8 cellular contexts compared by ENCODE assay signal in genomic region chr19:10478903-10479384, GRCh38. TPM values are rescaled to one million over a fixed set of nuclear protein-coding genes. Genes with fewer than 3 reads are reported as not detected.
A peak's percentile ranks its signal among the peaks of the same experiment; 100 is the strongest.
DNase-seq lines count a peak whose midpoint lies in the region; ATAC-seq, FAIRE-seq and TF ChIP-seq lines count a peak whose summit lies in the region.

No MANE protein-coding gene starts in this region.

- ATAC-seq in activated CD4-positive, CD25-positive, alpha-beta regulatory T cell treated with anti-CD3 and anti-CD28 coated beads, Interleukin-2, amount 50 U/mL, for 24 hours, result peak; percentile 97 to 99
- ATAC-seq in HG02938 (IDR thresholded peaks at IDR 0.05; ENCODE audit: unreplicated experiment) (no peak), GM18907 (IDR thresholded peaks at IDR 0.05; ENCODE audit: unreplicated experiment) (no peak)

- H3K4me1 ChIP-seq in kidney (ENCODE audit: control insufficient read depth in 1 of 2, insufficient read depth in 1 of 2, low read depth in 1 of 2, low read length in 2 of 2), result peaks cover 0 to 6% of the 10 kb centered on the region in 2 donors

- no peak for FAIRE-seq in kidney (lab: Jason Lieb, UNC)

- intact Hi-C loops in kidney (cut with DNase I), result no loop called here

- no peak overlapping the region for H3K27ac ChIP-seq in kidney (ENCODE audit: low read depth in 2 of 2, low read length in 2 of 2)

- H3K4me3 ChIP-seq in GM12865 (ENCODE audit: low read depth, low read length) (no peak overlapping the region), kidney (ENCODE audit: low read length in 2 of 2) (peak overlapping the region; percentile 49 to 57)

- DNase-seq in GM12865 (ENCODE audit: low read depth) (peak; percentile 58), NCI-H2171 treated with DMSO at 0.1 percent for 48 hours (lab: John Stamatoyannopoulos, UW) (peak; percentile 85), kidney (peak; percentile 94)
- peak; percentile 88 for DNase-seq in central memory CD4-positive, alpha-beta T cell
- peak; percentile 81 to 84 (median 83) for DNase-seq in stimulated activated CD4-positive, alpha-beta T cell treated with anti-CD3 and anti-CD28 coated beads, Interleukin-12 subunit alpha, Interleukin-12 subunit beta, amount 100 ng/mL, for 48 hours (ENCODE audit: low read depth in 2 of 3, low spot score in 1 of 3)

- TF ChIP-seq CTCF in GM12865 (IDR thresholded peaks at IDR 0.05; ENCODE audit: insufficient read depth, low read depth, low read length, missing control alignments) (peak; percentile 37), kidney (IDR thresholded peaks at IDR 0.05; ENCODE audit: borderline replicate concordance, extremely low read depth, insufficient read depth) (peak; percentile 45)

- no peaks in the 10 kb centered on the region for H3K9me3 ChIP-seq in kidney (ENCODE audit: control insufficient read depth in 1 of 2, low read length in 2 of 2)

- H3K36me3 ChIP-seq in kidney (ENCODE audit: control insufficient read depth in 1 of 2, insufficient read depth in 2 of 2, low read length in 2 of 2), result no peaks in the 10 kb centered on the region

- peak overlapping the region; percentile 46 to 55 for H3K9ac ChIP-seq in kidney (ENCODE audit: low read length in 2 of 2)

RNA-seq across cellular contexts. Expression of gene KEAP1, which starts 24.2 kb away (rescaled TPM):
- 60.8 TPM for total RNA-seq in kidney
- 79.4 TPM for polyA plus RNA-seq in kidney (ENCODE audit: insufficient read depth, low read depth, low replicate concordance)

RNA-seq across cellular contexts. Expression of gene S1PR5, which starts 38.3 kb away (rescaled TPM):
- total RNA-seq in kidney, result 0.69 TPM
- polyA plus RNA-seq in kidney (ENCODE audit: insufficient read depth, low read depth, low replicate concordance), result 0.84 TPM

RNA-seq across cellular contexts. Expression of gene PDE4A, which starts 58.6 kb away (rescaled TPM):
- 17.5 TPM for total RNA-seq in kidney
- 4.5 TPM for polyA plus RNA-seq in kidney (ENCODE audit: insufficient read depth, low read depth, low replicate concordance)

Comparison
In these comparisons a context has a peak if more than half of its experiments do, and no peak if none do; other contexts are left out.
1. ATAC-seq: peak in activated CD4-positive, CD25-positive, alpha-beta regulatory T cell treated with anti-CD3 and anti-CD28 coated beads, Interleukin-2, amount 50 U/mL, for 24 hours (2 of 2); none in HG02938 (single experiment) and GM18907 (single experiment).
2. Peak in every context shown above with its lines, with median percentiles within 50 percentile points of each other: DNase-seq.